ENCODE assay signal across 1 cellular context in the genomic region with DNA sequence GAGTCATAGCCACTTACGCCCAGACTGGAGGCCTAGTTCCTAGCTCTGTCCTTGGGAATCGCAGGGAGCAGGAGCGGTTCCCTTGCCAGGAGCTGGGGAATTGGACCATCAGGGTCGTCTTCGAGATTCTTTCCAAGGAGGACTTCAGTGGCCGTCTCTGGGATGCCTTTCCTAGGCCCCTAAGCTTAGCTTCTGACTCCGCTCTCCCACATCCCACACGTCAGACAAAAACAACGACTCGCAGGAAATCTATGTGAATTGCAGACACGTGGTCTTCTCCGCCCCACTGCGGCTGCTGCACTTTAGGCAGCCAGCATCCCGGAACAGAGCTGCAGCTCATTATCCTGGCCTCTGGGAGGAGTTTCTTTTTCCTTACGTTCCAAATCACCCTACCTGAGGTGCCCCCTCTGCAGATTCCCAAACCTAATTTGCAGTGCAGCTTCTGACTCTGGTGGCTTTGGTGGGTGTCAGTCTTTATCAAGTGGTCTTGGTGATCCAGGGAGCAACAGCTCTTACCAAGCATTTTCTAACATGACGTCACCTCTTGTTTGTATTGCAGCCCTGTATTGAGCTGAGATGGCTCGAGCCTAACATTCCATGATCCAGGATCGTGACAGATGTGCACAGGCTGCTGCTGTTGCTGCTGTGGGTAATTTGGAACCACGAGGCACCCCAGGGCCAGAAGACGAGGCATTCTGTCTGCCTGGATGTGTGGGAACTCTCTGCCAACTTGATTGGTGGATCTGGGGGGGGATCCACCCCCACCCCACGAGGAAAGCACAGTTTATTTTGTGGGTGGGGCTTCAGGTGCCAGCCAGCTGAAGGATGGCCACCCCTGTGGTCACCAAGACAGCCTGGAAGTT.
TF ChIP-seq lines count a peak whose summit lies in the region.

No MANE protein-coding gene starts in this region.

TF ChIP-seq in endothelial cell of umbilical vein, 7 proteins besides CTCF, POLR2A, EP300 and RAD21:
- no peak for TF ChIP-seq EZH2 (IDR thresholded peaks at IDR 0.05; ENCODE audit: borderline replicate concordance, low read depth, low read length, severe bottlenecking)
- no peak for TF ChIP-seq GATA2 (IDR thresholded peaks at IDR 0.05; ENCODE audit: insufficient read depth, insufficient read length, low read depth, low read length)
- peak; percentile 70 for TF ChIP-seq JUN (IDR thresholded peaks at IDR 0.05; ENCODE audit: borderline replicate concordance, insufficient read depth, insufficient read length, low read depth)
- peak; percentile 85 for TF ChIP-seq MYC (IDR thresholded peaks at IDR 0.05; ENCODE audit: low read depth, low read length)
- TF ChIP-seq, protein P1, sequence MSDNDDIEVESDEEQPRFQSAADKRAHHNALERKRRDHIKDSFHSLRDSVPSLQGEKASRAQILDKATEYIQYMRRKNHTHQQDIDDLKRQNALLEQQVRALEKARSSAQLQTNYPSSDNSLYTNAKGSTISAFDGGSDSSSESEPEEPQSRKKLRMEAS (IDR thresholded peaks at IDR 0.05; ENCODE audit: insufficient read depth, insufficient read length): peak; percentile 88
- TF ChIP-seq FOS (IDR thresholded peaks at IDR 0.05; ENCODE audit: borderline replicate concordance, insufficient read depth, low read length): no peak
- no peak for TF ChIP-seq POLR2AphosphoS5 (IDR thresholded peaks at IDR 0.05; ENCODE audit: insufficient read depth, low read depth, low read length)
